In the genomic region with DNA sequence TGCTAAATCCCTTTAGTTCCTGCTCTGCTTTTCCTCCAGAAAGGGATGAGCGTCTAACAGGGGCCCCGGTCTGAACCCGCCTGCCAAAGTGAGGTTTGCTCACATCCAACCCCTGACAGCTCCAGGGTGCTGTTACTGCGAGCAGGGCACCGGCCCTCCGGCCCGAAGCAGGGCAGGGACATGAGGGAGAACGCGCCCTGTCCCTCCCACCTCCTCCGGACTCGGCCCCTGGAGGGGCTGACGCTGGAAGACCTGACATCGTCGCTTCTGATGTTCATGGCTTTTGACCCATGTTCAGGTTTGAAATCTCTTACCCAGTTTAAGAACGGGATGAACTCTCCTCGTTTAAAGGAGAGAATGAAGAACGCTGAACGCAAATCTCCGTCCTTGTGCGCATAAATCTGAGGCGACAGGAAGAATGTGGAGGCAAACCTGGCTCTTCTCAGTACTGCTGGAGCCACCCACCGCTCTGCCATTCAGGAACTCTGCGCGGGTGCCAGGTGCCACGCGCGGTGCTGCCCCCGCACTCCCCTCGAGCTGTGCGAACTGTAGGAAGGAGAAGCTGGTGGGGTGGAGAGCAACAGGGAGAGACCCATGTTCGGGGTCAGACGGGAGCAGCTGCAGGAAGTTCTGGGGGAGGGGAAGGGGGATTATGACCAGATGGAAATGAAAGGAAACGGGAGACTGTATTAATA, we compare ENCODE assay signal across 8 cellular contexts. TPM values are rescaled to one million over a fixed set of nuclear protein-coding genes. Genes with fewer than 3 reads are reported as not detected.
DNase-seq lines count a peak whose midpoint lies in the region; ATAC-seq, FAIRE-seq and TF ChIP-seq lines count a peak whose summit lies in the region.

No MANE protein-coding gene starts in this region.

- peak; percentile 65 for FAIRE-seq in GM12892 (lab: Jason Lieb, UNC)

- POLR2A ChIA-PET in AG04449 (lab: Yijun Ruan, JAX) = interaction anchor here (0.6 to 2.4 kb wide), 28 partner anchors 8 to 279 kb away, joined by 3 to 65 read pairs (median 5); a partner anchor contains a TSS

- TF ChIP-seq CTCF in AG04449 (IDR thresholded peaks at IDR 0.05; ENCODE audit: insufficient read depth, low read length, missing control alignments) (no peak), fibroblast of the aortic adventitia (IDR thresholded peaks at IDR 0.05; ENCODE audit: insufficient read depth, low read length) (no peak)

- CTCF ChIA-PET in AG04449 (lab: Yijun Ruan, JAX) = interaction anchor here (0.7 to 2.1 kb wide), 15 partner anchors 9 to 179 kb away, joined by 3 to 15 read pairs (median 4); a partner anchor contains a TSS

- H3K4me3 Mint-ChIP-seq in T-helper 17 cell = peak overlapping the region; percentile 99

- no peaks in the 10 kb centered on the region for H3K9me3 ChIP-seq in T-helper 17 cell (ENCODE audit: control insufficient read depth, low read length, poor library complexity, severe bottlenecking)

- H3K27ac Mint-ChIP-seq in T-helper 17 cell = peak overlapping the region; percentile 100

- H3K4me1 Mint-ChIP-seq in T-helper 17 cell = peaks cover 48% of the 10 kb centered on the region

- H3K4me3 ChIP-seq in AG04449 (ENCODE audit: low read depth, low read length) = peak overlapping the region; percentile 81
- H3K4me3 ChIP-seq in fibroblast of the aortic adventitia (ENCODE audit: low read depth, low read length) = peak overlapping the region; percentile 84

- no peaks in the 10 kb centered on the region for H3K27me3 Mint-ChIP-seq in T-helper 17 cell

- H3K36me3 Mint-ChIP-seq in T-helper 17 cell (ENCODE audit: low read depth) = peaks cover 18% of the 10 kb centered on the region

- TF ChIP-seq POLR2A in GM12892 (IDR thresholded peaks at IDR 0.05; ENCODE audit: low read depth, low read length) = peak; percentile 37; the same call in 1 of the 2 replicates

- DNase-seq in AG04449 (ENCODE audit: low read depth, low spot score) (no peak), GM12892 (ENCODE audit: insufficient read length) (no peak), T-helper 17 cell (no peak), fibroblast of the aortic adventitia (ENCODE audit: low read depth) (peak; percentile 35), nucleus accumbens (lab: John Stamatoyannopoulos, UW) (peak in 40 of 56 donors; percentile 7 to 84 (median 54)), cortex of kidney (lab: John Stamatoyannopoulos, UW) (no peak)

- ATAC-seq in HG03196 (IDR thresholded peaks at IDR 0.05; ENCODE audit: unreplicated experiment) (peak; percentile 8), T-helper 17 cell (peak; percentile 6), GM21526 (IDR thresholded peaks at IDR 0.05; ENCODE audit: low FRiP score, unreplicated experiment) (no peak)

RNA-seq across cellular contexts. Expression of a gene that starts 0.8 kb away (rescaled TPM):
- polyA plus RNA-seq in GM12892 (2012; ENCODE audit: missing spikeins) = 3,566 TPM
- 1,000 to 10,000 TPM; 1,954 to 1,984 TPM for total RNA-seq in T-helper 17 cell
- total RNA-seq in fibroblast of the aortic adventitia (ENCODE audit: low replicate concordance) = 1,443 and 1,493 TPM in 2 replicates

RNA-seq across cellular contexts. Expression of a gene that starts 16.8 kb away (rescaled TPM):
- 13.1 TPM for polyA plus RNA-seq in GM12892 (2012; ENCODE audit: missing spikeins)
- total RNA-seq in T-helper 17 cell (10 to 100 TPM; 20.9 to 23.2 TPM), fibroblast of the aortic adventitia (ENCODE audit: low replicate concordance) (4.5 and 9.4 TPM in 2 replicates)

RNA-seq across cellular contexts. Expression of a gene that starts 27.2 kb away (rescaled TPM):
- 111 TPM for polyA plus RNA-seq in GM12892 (2012; ENCODE audit: missing spikeins)
- 100 to 1,000 TPM; 140 to 175 TPM for total RNA-seq in T-helper 17 cell
- total RNA-seq in fibroblast of the aortic adventitia (ENCODE audit: low replicate concordance) = 46.2 and 110 TPM in 2 replicates

RNA-seq across cellular contexts. Expression of a gene that starts 27.9 kb away (rescaled TPM):
- 15.5 TPM for polyA plus RNA-seq in GM12892 (2012; ENCODE audit: missing spikeins)
- total RNA-seq in T-helper 17 cell = 100 to 1,000 TPM; 692 to 863 TPM
- 737 and 1,851 TPM in 2 replicates for total RNA-seq in fibroblast of the aortic adventitia (ENCODE audit: low replicate concordance)

RNA-seq across cellular contexts. Expression of a gene that starts 38.1 kb away (rescaled TPM):
- polyA plus RNA-seq in GM12892 (2012; ENCODE audit: missing spikeins) = 30.5 TPM
- total RNA-seq in T-helper 17 cell = 100 to 1,000 TPM; 169 to 174 TPM
- total RNA-seq in fibroblast of the aortic adventitia (ENCODE audit: low replicate concordance) = 22.3 and 61.7 TPM in 2 replicates

Comparison
In these comparisons a context has a peak if more than half of its experiments do, and no peak if none do; other contexts are left out.
1. DNase-seq: peak in fibroblast of the aortic adventitia (single experiment) and nucleus accumbens (40 of 56); none in AG04449 (single experiment), GM12892 (single experiment), T-helper 17 cell (0 of 3) and cortex of kidney (single experiment).